In the genomic region with DNA sequence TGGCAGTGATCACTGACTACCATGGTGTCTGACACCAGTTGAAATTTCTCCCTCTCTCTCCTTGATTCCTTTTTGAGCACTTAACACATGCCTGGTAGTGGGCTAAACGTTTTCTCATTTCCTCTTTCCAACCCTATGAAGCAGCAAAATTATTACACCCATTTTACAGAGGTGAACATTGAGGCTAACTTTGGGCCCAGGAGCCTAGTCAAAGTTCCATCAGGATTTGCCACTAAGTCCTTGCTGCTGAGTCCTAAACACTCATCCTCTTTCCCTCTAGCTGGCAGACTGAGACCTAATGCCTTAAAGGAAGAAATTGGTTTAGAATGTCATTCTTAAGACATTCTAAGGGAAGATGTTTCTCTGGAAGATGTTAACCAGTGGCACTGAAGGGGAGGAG, we compare ENCODE assay signal across 23 cellular contexts.
"Had no signal": no experiment of that assay in that cellular context is flagged by ENCODE, and none has a peak within 500 bp of the region (broad histone marks: within the 10 kb centered on the region; RNA-seq: fewer than 3 reads in every experiment).

No MANE protein-coding gene starts in this region.

- H3K27ac Mint-ChIP-seq: naive thymus-derived CD4-positive, alpha-beta T cell; stimulated activated effector memory CD8-positive, alpha-beta T cell treated with anti-CD3 and anti-CD28 coated beads, Interleukin-12 subunit alpha, Interleukin-12 subunit beta, amount 100 ng/mL, for 72 hours had no signal

- H3K4me3 Mint-ChIP-seq: naive thymus-derived CD4-positive, alpha-beta T cell; nephron; stimulated activated effector memory CD8-positive, alpha-beta T cell treated with anti-CD3 and anti-CD28 coated beads, Interleukin-12 subunit alpha, Interleukin-12 subunit beta, amount 100 ng/mL, for 72 hours had no signal

- H3K27me3 ChIP-seq: right atrium auricular region, uterus had no signal

- ATAC-seq: left cardiac atrium; left lung; naive thymus-derived CD4-positive, alpha-beta T cell; stimulated activated effector memory CD8-positive, alpha-beta T cell treated with anti-CD3 and anti-CD28 coated beads, Interleukin-12 subunit alpha, Interleukin-12 subunit beta, amount 100 ng/mL, for 72 hours; stimulated activated naive CD8-positive, alpha-beta T cell treated with anti-CD3 and anti-CD28 coated beads, Interleukin-15, Interleukin-2, amounts not matched to agents 100 U/mL and 50 U/mL, for 24 hours; upper lobe of right lung had no signal

- H3K4me3 ChIP-seq: left lung, prostate gland, right atrium auricular region, sigmoid colon, thoracic aorta, tibial nerve, uterus had no signal

- H3K4me1 Mint-ChIP-seq: stimulated activated effector memory CD8-positive, alpha-beta T cell treated with anti-CD3 and anti-CD28 coated beads, Interleukin-12 subunit alpha, Interleukin-12 subunit beta, amount 100 ng/mL, for 72 hours had no signal

- DNase-seq: dorsolateral prefrontal cortex; effector CD4-positive, alpha-beta T cell; left cardiac atrium; left lung; mesenchymal stem cell; midbrain; naive thymus-derived CD4-positive, alpha-beta T cell; nucleus accumbens; sigmoid colon; stimulated activated CD4-positive, alpha-beta T cell treated with anti-CD3 and anti-CD28 coated beads, Interleukin-2, amount 100 ng/mL, for 24 hours; stimulated activated CD4-positive, alpha-beta T cell treated with anti-CD3 and anti-CD28 coated beads, Interleukin-4, amount 100 ng/mL, for 24 hours; stimulated activated naive CD8-positive, alpha-beta T cell treated with anti-CD3 and anti-CD28 coated beads, Interleukin-15, Interleukin-2, amounts not matched to agents 100 U/mL and 50 U/mL, for 24 hours; upper lobe of right lung; uterus had no signal

- H3K9me3 ChIP-seq: left lung, prostate gland, right atrium auricular region, sigmoid colon, thoracic aorta, upper lobe of right lung, uterus had no signal

- H3K4me1 ChIP-seq: left lung, prostate gland, right atrium auricular region, sigmoid colon, tibial nerve, upper lobe of right lung, uterus had no signal

- H3K9me3 Mint-ChIP-seq: nephron; stimulated activated effector memory CD8-positive, alpha-beta T cell treated with anti-CD3 and anti-CD28 coated beads, Interleukin-12 subunit alpha, Interleukin-12 subunit beta, amount 100 ng/mL, for 72 hours had no signal

- H3K36me3 ChIP-seq: left lung, prostate gland, right atrium auricular region, sigmoid colon, thoracic aorta, tibial nerve, upper lobe of right lung, uterus had no signal

- H3K27ac ChIP-seq: dorsolateral prefrontal cortex, left lung, prostate gland, right atrium auricular region, sigmoid colon, thoracic aorta, tibial nerve, upper lobe of right lung, uterus had no signal

- FAIRE-seq: colon, frontal cortex, islet of Langerhans had no signal
